12 cellular contexts compared by ENCODE assay signal in the genomic region with DNA sequence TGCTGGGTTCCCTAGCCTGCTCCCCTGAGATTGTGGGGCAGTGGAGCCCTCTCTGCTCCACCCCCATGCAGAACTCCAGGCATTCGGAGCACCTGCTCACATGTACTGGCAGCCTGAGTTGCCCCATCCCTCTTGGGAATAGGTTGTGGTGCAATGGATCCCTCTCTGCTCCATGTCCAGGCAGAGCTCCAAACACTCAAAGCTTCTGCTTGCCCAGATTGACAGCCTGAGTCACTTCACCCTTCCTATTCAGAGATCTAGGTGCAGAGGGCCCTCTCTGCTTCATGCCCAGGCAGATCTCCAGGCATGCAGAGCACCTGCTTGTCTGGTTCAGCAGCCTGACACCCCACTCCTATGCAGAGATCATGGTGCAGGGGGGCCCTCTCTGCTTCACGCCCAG.
DNase-seq lines count a peak whose midpoint lies in the region; ATAC-seq lines count a peak whose summit lies in the region.
"Had no signal": no experiment of that assay in that cellular context is flagged by ENCODE, and none has a peak within 500 bp of the region (broad histone marks: within the 10 kb centered on the region; RNA-seq: fewer than 3 reads in every experiment).

No MANE protein-coding gene starts in this region.

- H3K27ac Mint-ChIP-seq in T-helper 2 cell treated with Interferon-gamma antibody and Interleukin-4, amounts not matched to agents 5 μg/mL and 100 μg/mL, for 36 hours: no peak overlapping the region
- H3K27ac Mint-ChIP-seq: activated naive CD8-positive, alpha-beta T cell; B cell had no signal

- no peak overlapping the region for H3K4me3 Mint-ChIP-seq in T-helper 2 cell treated with Interferon-gamma antibody and Interleukin-4, amounts not matched to agents 5 μg/mL and 100 μg/mL, for 36 hours
- H3K4me3 Mint-ChIP-seq: activated naive CD8-positive, alpha-beta T cell; B cell had no signal

- H3K36me3 Mint-ChIP-seq in T-helper 2 cell treated with Interferon-gamma antibody and Interleukin-4, amounts not matched to agents 5 μg/mL and 100 μg/mL, for 36 hours (ENCODE audit: low read depth): no peaks in the 10 kb centered on the region
- H3K36me3 Mint-ChIP-seq: activated naive CD8-positive, alpha-beta T cell had no signal

- ATAC-seq in GM18498 (IDR thresholded peaks at IDR 0.05; ENCODE audit: unreplicated experiment) (peak; percentile 43), GM21723 (IDR thresholded peaks at IDR 0.05; ENCODE audit: unreplicated experiment) (peak; percentile 51), HG03565 (IDR thresholded peaks at IDR 0.05; ENCODE audit: unreplicated experiment) (no peak)

- H3K4me1 Mint-ChIP-seq in T-helper 2 cell treated with Interferon-gamma antibody and Interleukin-4, amounts not matched to agents 5 μg/mL and 100 μg/mL, for 36 hours (ENCODE audit: low read depth): no peaks in the 10 kb centered on the region
- H3K4me1 Mint-ChIP-seq: B cell had no signal

- H3K9me3 Mint-ChIP-seq in T-helper 2 cell treated with Interferon-gamma antibody and Interleukin-4, amounts not matched to agents 5 μg/mL and 100 μg/mL, for 36 hours: no peaks in the 10 kb centered on the region

- peaks cover 16% of the 10 kb centered on the region for H3K27me3 Mint-ChIP-seq in T-helper 2 cell treated with Interferon-gamma antibody and Interleukin-4, amounts not matched to agents 5 μg/mL and 100 μg/mL, for 36 hours (ENCODE audit: low read depth)
- H3K27me3 Mint-ChIP-seq: activated naive CD8-positive, alpha-beta T cell had no signal

- DNase-seq in NCI-H1105 treated with DMSO at 0.1 percent for 48 hours (lab: John Stamatoyannopoulos, UW) (peak; percentile 77), fibroblast of gingiva (ENCODE audit: low read depth) (peak; percentile 40), superior temporal gyrus (ENCODE audit: extremely low spot score) (no peak), C1 segment of cervical spinal cord (lab: John Stamatoyannopoulos, UW) (no peak)
- no peak for DNase-seq in T-helper 2 cell treated with Interferon-gamma antibody and Interleukin-4, amounts not matched to agents 5 μg/mL and 100 μg/mL, for 36 hours (ENCODE audit: low spot score)
- DNase-seq: KG1, stomach had no signal

Comparison
In these comparisons a context has a peak if more than half of its experiments do, and no peak if none do; other contexts are left out.
1. DNase-seq: peak in NCI-H1105 treated with DMSO at 0.1 percent for 48 hours (single experiment) and fibroblast of gingiva (single experiment); none in T-helper 2 cell treated with Interferon-gamma antibody and Interleukin-4, amounts not matched to agents 5 μg/mL and 100 μg/mL, for 36 hours (single experiment), superior temporal gyrus (single experiment) and C1 segment of cervical spinal cord (0 of 14).